20 cellular contexts compared by ENCODE assay signal in genomic region chr9:134063088-134063875, GRCh38. TPM values are rescaled to one million over a fixed set of nuclear protein-coding genes. Genes with fewer than 3 reads are reported as not detected.
A peak's percentile ranks its signal among the peaks of the same experiment; 100 is the strongest.
DNase-seq lines count a peak whose midpoint lies in the region; ATAC-seq and TF ChIP-seq lines count a peak whose summit lies in the region.
"Had no signal": no experiment of that assay in that cellular context is flagged by ENCODE, and none has a peak within 500 bp of the region (broad histone marks: within the 10 kb centered on the region; RNA-seq: fewer than 3 reads in every experiment).

No MANE protein-coding gene starts in this region.

- peak overlapping the region; percentile 92 for H3K4me2 ChIP-seq in BLaER1

- H3K27ac ChIP-seq in BLaER1 = peak overlapping the region; percentile 44; the same call in 1 of the 2 replicates
- H3K27ac ChIP-seq: foreskin keratinocyte had no signal

- H3K4me3 ChIP-seq in BLaER1 = no peak overlapping the region

- H3K4me3 Mint-ChIP-seq in progenitor cell of endocrine pancreas (ENCODE audit: low read depth) = no peak overlapping the region
- H3K4me3 Mint-ChIP-seq: activated CD4-positive, alpha-beta T cell treated with anti-CD3 and anti-CD28 coated beads for 36 hours; memory B cell had no signal

- H4K20me1 ChIP-seq in BLaER1 = peaks cover 91% of the 10 kb centered on the region

- H3K27me3 Mint-ChIP-seq in progenitor cell of endocrine pancreas = no peaks in the 10 kb centered on the region
- H3K27me3 Mint-ChIP-seq: activated CD4-positive, alpha-beta T cell treated with anti-CD3 and anti-CD28 coated beads for 36 hours; memory B cell had no signal

- H3K27ac Mint-ChIP-seq in progenitor cell of endocrine pancreas = peak overlapping the region; percentile 92
- H3K27ac Mint-ChIP-seq: activated CD4-positive, alpha-beta T cell treated with anti-CD3 and anti-CD28 coated beads for 36 hours; memory B cell had no signal

- peaks cover 26% of the 10 kb centered on the region for H3K4me1 Mint-ChIP-seq in progenitor cell of endocrine pancreas (ENCODE audit: low read depth)

- H3K9ac ChIP-seq in BLaER1 = peak overlapping the region; percentile 65

- peaks cover 81% of the 10 kb centered on the region for H3K4me1 ChIP-seq in BLaER1

- no peaks in the 10 kb centered on the region for H3K9me3 ChIP-seq in BLaER1

- no peaks in the 10 kb centered on the region for H3K36me3 Mint-ChIP-seq in progenitor cell of endocrine pancreas (ENCODE audit: insufficient read depth)
- H3K36me3 Mint-ChIP-seq: memory B cell had no signal

- ATAC-seq in HG03097 (IDR thresholded peaks at IDR 0.05; ENCODE audit: low FRiP score, unreplicated experiment) (no peak), HG03045 (IDR thresholded peaks at IDR 0.05; ENCODE audit: unreplicated experiment) (no peak)
- ATAC-seq: activated CD4-positive, alpha-beta T cell treated with anti-CD3 and anti-CD28 coated beads for 36 hours; foreskin keratinocyte; stimulated activated naive CD8-positive, alpha-beta T cell treated with anti-CD3 and anti-CD28 coated beads, Interleukin-15, Interleukin-2, amounts not matched to agents 100 U/mL and 50 U/mL, for 24 hours had no signal

- no peaks in the 10 kb centered on the region for H3K27me3 ChIP-seq in BLaER1
- H3K27me3 ChIP-seq: foreskin keratinocyte had no signal

- no peaks in the 10 kb centered on the region for H3K9me3 Mint-ChIP-seq in progenitor cell of endocrine pancreas (ENCODE audit: low read depth)
- H3K9me3 Mint-ChIP-seq: memory B cell had no signal

- no peak for TF ChIP-seq CTCF in progenitor cell of endocrine pancreas (IDR thresholded peaks at IDR 0.05; ENCODE audit: unreplicated experiment)

- peak; percentile 6 for DNase-seq in HuH-7.5 (ENCODE audit: low spot score)
- peak; percentile 54 for DNase-seq in islet precursor cell
- no peak for DNase-seq in progenitor cell of endocrine pancreas (ENCODE audit: low spot score, unreplicated experiment)
- DNase-seq in NOMO-1 treated with dmso at 0.1 percent for 144 hours (lab: John Stamatoyannopoulos, UW; ENCODE audit: unreplicated experiment) = no peak
- DNase-seq in AG08395 (ENCODE audit: low spot score) = no peak
- DNase-seq: activated CD4-positive, alpha-beta T cell treated with anti-CD3 and anti-CD28 coated beads for 36 hours; activated T-cell treated with anti-CD3 and anti-CD28 coated beads for 4 hours; central memory CD4-positive, alpha-beta T cell; DMS53; foreskin keratinocyte; Kasumi-1; NCI-H1436; NCI-H226; occipital lobe; SHP77 treated with DMSO at 0.1 percent for 48 hours; stimulated activated naive CD8-positive, alpha-beta T cell treated with anti-CD3 and anti-CD28 coated beads, Interleukin-15, Interleukin-2, amounts not matched to agents 100 U/mL and 50 U/mL, for 24 hours had no signal

- H3K36me3 ChIP-seq in BLaER1 = peaks cover 23% of the 10 kb centered on the region

RNA-seq across cellular contexts. Expression of gene BRD3, which starts 4.5 kb away (rescaled TPM):
- total RNA-seq in progenitor cell of endocrine pancreas = 96.0 and 98.1 TPM in 2 replicates

RNA-seq across cellular contexts. Expression of gene BRD3OS, which starts 38.0 kb away (rescaled TPM):
- total RNA-seq in progenitor cell of endocrine pancreas = 21.8 and 28.0 TPM in 2 replicates

Comparison
In these comparisons a context has a peak if more than half of its experiments do, and no peak if none do; other contexts are left out.
1. DNase-seq: peak in HuH-7.5 (single experiment) and islet precursor cell (single experiment); none in progenitor cell of endocrine pancreas (single experiment), NOMO-1 treated with dmso at 0.1 percent for 144 hours (single experiment) and AG08395 (single experiment).